Comparison of ENCODE assay signal across 34 cellular contexts in the genomic region with DNA sequence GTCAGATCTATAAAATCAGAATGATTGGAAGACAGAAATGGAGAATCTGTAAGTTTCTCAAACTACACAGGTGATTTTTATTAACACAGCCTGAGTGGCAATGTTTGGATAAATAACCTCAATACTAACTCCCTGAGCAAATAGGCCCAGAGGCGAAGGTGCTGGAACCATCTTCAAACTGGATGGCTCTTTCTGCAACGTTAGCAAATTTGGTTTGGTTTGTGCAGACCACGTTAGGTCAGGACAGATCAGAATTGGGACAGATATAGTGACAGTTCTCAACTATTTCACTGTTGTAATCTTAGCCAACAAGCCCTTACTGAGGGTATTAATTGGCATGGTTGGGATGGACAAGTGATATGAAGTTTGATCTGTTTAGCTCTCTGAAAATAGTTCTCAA. TPM values are rescaled to one million over a fixed set of nuclear protein-coding genes. Genes with fewer than 3 reads are reported as not detected.
"Had no signal": no experiment of that assay in that cellular context is flagged by ENCODE, and none has a peak within 500 bp of the region (broad histone marks: within the 10 kb centered on the region; RNA-seq: fewer than 3 reads in every experiment).

No MANE protein-coding gene starts in this region.

- H3K27ac ChIP-seq: colonic mucosa, epithelial cell of prostate, esophagus squamous epithelium, gastrocnemius medialis, heart right ventricle, left lung, lower lobe of right lung had no signal

- H3K4me1 ChIP-seq: colonic mucosa, gastrocnemius medialis, heart right ventricle, left lung, lower lobe of right lung had no signal

- H3K36me3 ChIP-seq: colonic mucosa, esophagus squamous epithelium, gastrocnemius medialis, heart right ventricle, left lung, lower lobe of right lung had no signal

- ATAC-seq: effector memory CD8-positive, alpha-beta T cell; esophagus mucosa; gastrocnemius medialis; heart right ventricle; left cardiac atrium; left lung; left ventricle myocardium superior; lower lobe of right lung; mucosa of descending colon had no signal

- FAIRE-seq: endometrium, islet of Langerhans, keratinocyte had no signal

- H3K9me3 ChIP-seq: colonic mucosa, esophagus squamous epithelium, gastrocnemius medialis, heart right ventricle, left lung, lower lobe of right lung, mucosa of descending colon had no signal

- DNase-seq: colonic mucosa; cortex of kidney; effector CD8-positive, alpha-beta T cell; effector memory CD8-positive, alpha-beta T cell; endodermal cell; erythroblast; esophagus squamous epithelium; foreskin fibroblast; foreskin melanocyte; gastrocnemius medialis; glutamatergic neuron; head of caudate nucleus; heart right ventricle; hippocampal formation; left cardiac atrium; left lung; left ventricle myocardium superior; lower lobe of right lung; mesenchymal stem cell; mucosa of descending colon; naive B cell had no signal

- H3K4me3 ChIP-seq: colonic mucosa, esophagus squamous epithelium, gastrocnemius medialis, heart right ventricle, left lung, lower lobe of right lung, mucosa of descending colon had no signal

- H3K27me3 ChIP-seq: colonic mucosa, esophagus squamous epithelium, gastrocnemius medialis, left lung had no signal

RNA-seq across cellular contexts. Expression of gene CLEC9A, which starts 9.1 kb away (rescaled TPM):
- total RNA-seq: dermis microvascular lymphatic vessel endothelial cell, endodermal cell, esophagus mucosa, esophagus squamous epithelium, gastrocnemius medialis, glomerular endothelial cell, kidney epithelial cell, left cardiac atrium, left ventricle myocardium superior, lower leg skin, lung microvascular endothelial cell, mesenteric fat pad, mesothelial cell of epicardium, myocyte had no signal
- polyA plus RNA-seq: keratinocyte had no signal

RNA-seq across cellular contexts. Expression of gene CLEC12B, which starts 10.9 kb away (rescaled TPM):
- total RNA-seq: colonic mucosa, dermis microvascular lymphatic vessel endothelial cell, endodermal cell, esophagus mucosa, esophagus squamous epithelium, gastrocnemius medialis, glomerular endothelial cell, kidney epithelial cell, left ventricle myocardium superior, lung microvascular endothelial cell, mesothelial cell of epicardium, mucosa of descending colon, myocyte had no signal
- polyA plus RNA-seq: heart right ventricle, keratinocyte had no signal

RNA-seq across cellular contexts. Expression of gene CLEC1B, which starts 22.4 kb away (rescaled TPM):
- total RNA-seq: colonic mucosa, dermis microvascular lymphatic vessel endothelial cell, endodermal cell, esophagus mucosa, esophagus squamous epithelium, heart right ventricle, kidney epithelial cell, left cardiac atrium, left ventricle myocardium superior, lower leg skin, lung microvascular endothelial cell, mesenteric fat pad, mucosa of descending colon, myocyte had no signal
- polyA plus RNA-seq: keratinocyte had no signal

RNA-seq across cellular contexts. Expression of gene CLEC12A, which starts 50.1 kb away (rescaled TPM):
- total RNA-seq: dermis microvascular lymphatic vessel endothelial cell, endodermal cell, glomerular endothelial cell, kidney epithelial cell, lung microvascular endothelial cell, mesothelial cell of epicardium, myocyte had no signal
- polyA plus RNA-seq: keratinocyte had no signal
